Comparison of ENCODE assay signal across 8 cellular contexts in genomic region chr2:231780909-231781797, GRCh38. TPM values are rescaled to one million over a fixed set of nuclear protein-coding genes. Genes with fewer than 3 reads are reported as not detected.
A peak's percentile ranks its signal among the peaks of the same experiment; 100 is the strongest.
DNase-seq lines count a peak whose midpoint lies in the region; ATAC-seq and TF ChIP-seq lines count a peak whose summit lies in the region.

PDE6D (minus strand) TSS chr2:231781282; CDS start chr2:231781114, 168 bp downstream.

- peak within 1 kb of the TSS; percentile 93 for H3K4me3 Mint-ChIP-seq in activated T-helper 1 cell treated with anti-CD3 and anti-CD28 coated beads, Interleukin-12 subunit alpha, Interleukin-12 subunit beta, Interleukin-2, Interleukin-4 antibody, amounts not matched to agents 30 ng/mL and 10 ng/mL and 1 ng/mL, durations not matched to agents 14 hours and 24 hours and 36 hours

- H3K27ac ChIP-seq in DND-41 (ENCODE audit: low read length): peak within 1 kb of the TSS; percentile 85
- peak within 1 kb of the TSS; percentile 73 for H3K27ac ChIP-seq in GM23248
- peak within 1 kb of the TSS; percentile 85 to 91 (median 89) for H3K27ac ChIP-seq in esophagus squamous epithelium

- peak within 1 kb of the TSS; percentile 76 for H3K9ac ChIP-seq in DND-41 (ENCODE audit: low read depth, low read length)
- peak within 1 kb of the TSS; percentile 85 for H3K9ac ChIP-seq in GM23248

- H3K27me3 ChIP-seq in DND-41 (ENCODE audit: insufficient read depth, low read length, poor library complexity): no peaks in the 10 kb centered on the region
- H3K27me3 ChIP-seq in GM23248 (replicated peaks; ENCODE audit: insufficient read depth): no peaks in the 10 kb centered on the region
- no peaks in the 10 kb centered on the region for H3K27me3 ChIP-seq in esophagus squamous epithelium

- H3K9me2 ChIP-seq in GM23248 (ENCODE audit: insufficient read depth): no peaks in the 10 kb centered on the region

- H3K36me3 ChIP-seq in DND-41 (ENCODE audit: insufficient read depth, low read length) (peaks cover 7% of the 10 kb centered on the region; the same call in 1 of the 2 replicates), GM23248 (ENCODE audit: low read depth) (no peaks in the 10 kb centered on the region), esophagus squamous epithelium (no peaks in the 10 kb centered on the region)

- DNase-seq in DND-41 (peak; percentile 99), GM23248 (peak; percentile 98), Kasumi-1 (lab: John Stamatoyannopoulos, UW) (peak; percentile 79), RPMI7951 (ENCODE audit: low read depth) (peak; percentile 99), esophagus squamous epithelium (lab: John Stamatoyannopoulos, UW) (peak; percentile 94), myocyte (ENCODE audit: low read depth) (peak; percentile 99)
- peak; percentile 98 for DNase-seq in activated T-helper 1 cell treated with anti-CD3 and anti-CD28 coated beads, Interleukin-12 subunit alpha, Interleukin-12 subunit beta, Interleukin-2, Interleukin-4 antibody, amounts not matched to agents 30 ng/mL and 10 ng/mL and 1 ng/mL, durations not matched to agents 14 hours and 24 hours and 36 hours (ENCODE audit: low spot score)
- peak; percentile 92 to 96 for DNase-seq in stimulated activated CD8-positive, alpha-beta memory T cell treated with anti-CD3 and anti-CD28 coated beads, Interleukin-7, amount 100 ng/mL, for 48 hours (ENCODE audit: extremely low read depth in 1 of 2, low read depth in 1 of 2)

- H3K27ac Mint-ChIP-seq in activated T-helper 1 cell treated with anti-CD3 and anti-CD28 coated beads, Interleukin-12 subunit alpha, Interleukin-12 subunit beta, Interleukin-2, Interleukin-4 antibody, amounts not matched to agents 30 ng/mL and 10 ng/mL and 1 ng/mL, durations not matched to agents 14 hours and 24 hours and 36 hours: peak within 1 kb of the TSS; percentile 94

- peaks cover 56% of the 10 kb centered on the region for H3K4me1 Mint-ChIP-seq in activated T-helper 1 cell treated with anti-CD3 and anti-CD28 coated beads, Interleukin-12 subunit alpha, Interleukin-12 subunit beta, Interleukin-2, Interleukin-4 antibody, amounts not matched to agents 30 ng/mL and 10 ng/mL and 1 ng/mL, durations not matched to agents 14 hours and 24 hours and 36 hours (ENCODE audit: low read depth)

- no peaks in the 10 kb centered on the region for H3K27me3 Mint-ChIP-seq in activated T-helper 1 cell treated with anti-CD3 and anti-CD28 coated beads, Interleukin-12 subunit alpha, Interleukin-12 subunit beta, Interleukin-2, Interleukin-4 antibody, amounts not matched to agents 30 ng/mL and 10 ng/mL and 1 ng/mL, durations not matched to agents 14 hours and 24 hours and 36 hours (ENCODE audit: insufficient read depth)

- H3K4me1 ChIP-seq in DND-41 (ENCODE audit: insufficient read depth, low read length) (peaks cover 57% of the 10 kb centered on the region), GM23248 (ENCODE audit: insufficient read depth) (peaks cover 11% of the 10 kb centered on the region), esophagus squamous epithelium (peaks cover 21 to 57% (median 34%) of the 10 kb centered on the region in 3 donors)

- H3F3A ChIP-seq in GM23248 (ENCODE audit: insufficient read depth): 0 out of 2 replicates have a peak, but pooled peaks cover 12% of the 10 kb centered on the region

- H3K9me3 ChIP-seq in DND-41 (ENCODE audit: insufficient read depth, low read length, severe bottlenecking): no peaks in the 10 kb centered on the region
- no peaks in the 10 kb centered on the region for H3K9me3 ChIP-seq in GM23248 (ENCODE audit: low read depth)
- no peaks in the 10 kb centered on the region for H3K9me3 ChIP-seq in esophagus squamous epithelium

- H2AFZ ChIP-seq in DND-41 (ENCODE audit: low read depth, low read length) (peak within 1 kb of the TSS; percentile 77), GM23248 (peak within 1 kb of the TSS; percentile 99)

- TF ChIP-seq CTCF in DND-41 (IDR thresholded peaks at IDR 0.05; ENCODE audit: borderline replicate concordance, extremely low read depth, low read length, poor library complexity, severe bottlenecking) (no peak), esophagus squamous epithelium (IDR thresholded peaks at IDR 0.05) (peak in 2 of 6 experiments; percentile 5 to 24)

- ATAC-seq in DND-41 (ENCODE audit: insufficient read depth, low read depth): peak; percentile 92

- TF ChIP-seq POLR2A in esophagus squamous epithelium (IDR thresholded peaks at IDR 0.05): peak in 3 of 4 donors; percentile 84 to 95 (median 93)

- WGBS in GM23248 (ENCODE audit: low coverage in 1 of 2, low lambda C conversion rate in 2 of 2, missing lambda C conversion rate in 2 of 2), 2 experiments: 1% methylated on average over 49 to 66 of the region's 67 CpGs
- 0% methylated on average over 6 to 11 of the region's 67 CpGs for WGBS in esophagus squamous epithelium, 2 donors

- in situ Hi-C loops in GM23248 (cut with MboI): no loop called here

- H3K9me3 Mint-ChIP-seq in activated T-helper 1 cell treated with anti-CD3 and anti-CD28 coated beads, Interleukin-12 subunit alpha, Interleukin-12 subunit beta, Interleukin-2, Interleukin-4 antibody, amounts not matched to agents 30 ng/mL and 10 ng/mL and 1 ng/mL, durations not matched to agents 14 hours and 24 hours and 36 hours: no peaks in the 10 kb centered on the region

- H3K79me2 ChIP-seq in DND-41 (ENCODE audit: insufficient read depth, low read length): peaks cover 91% of the 10 kb centered on the region
- peaks cover 51% of the 10 kb centered on the region for H3K79me2 ChIP-seq in GM23248 (ENCODE audit: insufficient read depth)

- intact Hi-C loops in activated T-helper 1 cell treated with anti-CD3 and anti-CD28 coated beads, Interleukin-12 subunit alpha, Interleukin-12 subunit beta, Interleukin-2, Interleukin-4 antibody, amounts not matched to agents 30 ng/mL and 10 ng/mL and 1 ng/mL, durations not matched to agents 14 hours and 24 hours and 36 hours (cut with micrococcal nuclease): loop anchor here (1.0 to 5.0 kb wide), 10 partner anchors 66 to 1858 kb away; partner anchors contain the start of genes ATG16L1, FBXO36, NCL and PSMD1
- intact Hi-C loops in esophagus squamous epithelium (cut with DNase I): loop anchor here (10.0 kb wide), 1 partner anchor 106 kb away; no protein-coding TSS in a partner anchor

- H4K20me1 ChIP-seq in DND-41 (ENCODE audit: insufficient read depth, low read length) (peaks cover 19% of the 10 kb centered on the region), GM23248 (ENCODE audit: insufficient read depth) (no peaks in the 10 kb centered on the region)

- H3K4me2 ChIP-seq in DND-41 (ENCODE audit: insufficient read depth, low read length) (peak within 1 kb of the TSS; percentile 96), GM23248 (ENCODE audit: unreplicated experiment) (peak within 1 kb of the TSS; percentile 96)

- peaks cover 7% of the 10 kb centered on the region for H3K36me3 Mint-ChIP-seq in activated T-helper 1 cell treated with anti-CD3 and anti-CD28 coated beads, Interleukin-12 subunit alpha, Interleukin-12 subunit beta, Interleukin-2, Interleukin-4 antibody, amounts not matched to agents 30 ng/mL and 10 ng/mL and 1 ng/mL, durations not matched to agents 14 hours and 24 hours and 36 hours (ENCODE audit: low read depth)

- H3K4me3 ChIP-seq in DND-41 (ENCODE audit: low read depth in 1 of 2, low read length in 2 of 2) (peak within 1 kb of the TSS; percentile 63 to 65), GM23248 (peak within 1 kb of the TSS; percentile 95), esophagus squamous epithelium (peak within 1 kb of the TSS; percentile 69 to 83 (median 73))

RNA-seq across cellular contexts. Expression of gene PDE6D, which starts in this region (rescaled TPM):
- total RNA-seq in GM23248 (2014; rRNA removed; shearing (Covaris generic)): 12.8 and 29.5 TPM in 2 replicates
- polyA plus RNA-seq in GM23248 (2016; fragmentation: Nextera tagmentation; extraction: Ambion mirVana): 34.5 and 36.3 TPM in 2 replicates
- total RNA-seq in RPMI7951 (2014; rRNA removed; shearing (Covaris generic)): 77.3 and 84.9 TPM in 2 replicates
- total RNA-seq in activated T-helper 1 cell treated with anti-CD3 and anti-CD28 coated beads, Interleukin-12 subunit alpha, Interleukin-12 subunit beta, Interleukin-2, Interleukin-4 antibody, amounts not matched to agents 30 ng/mL and 10 ng/mL and 1 ng/mL, durations not matched to agents 14 hours and 24 hours and 36 hours: 31.0 and 31.9 TPM in 2 replicates
- total RNA-seq in esophagus squamous epithelium (10 to 100 TPM; 13.5 to 24.0 (median 16.1) TPM), myocyte (22.2 and 27.4 TPM in 2 replicates)
- polyA plus RNA-seq in myocyte (2012): 22.3 TPM

Comparison
In these comparisons a context has a peak if more than half of its experiments do, and no peak if none do; other contexts are left out.
1. Peak in every context shown above with its lines: DNase-seq, ATAC-seq, H3K4me3 ChIP-seq and H3K27ac ChIP-seq.